10 cellular contexts compared by ENCODE assay signal in the genomic region with DNA sequence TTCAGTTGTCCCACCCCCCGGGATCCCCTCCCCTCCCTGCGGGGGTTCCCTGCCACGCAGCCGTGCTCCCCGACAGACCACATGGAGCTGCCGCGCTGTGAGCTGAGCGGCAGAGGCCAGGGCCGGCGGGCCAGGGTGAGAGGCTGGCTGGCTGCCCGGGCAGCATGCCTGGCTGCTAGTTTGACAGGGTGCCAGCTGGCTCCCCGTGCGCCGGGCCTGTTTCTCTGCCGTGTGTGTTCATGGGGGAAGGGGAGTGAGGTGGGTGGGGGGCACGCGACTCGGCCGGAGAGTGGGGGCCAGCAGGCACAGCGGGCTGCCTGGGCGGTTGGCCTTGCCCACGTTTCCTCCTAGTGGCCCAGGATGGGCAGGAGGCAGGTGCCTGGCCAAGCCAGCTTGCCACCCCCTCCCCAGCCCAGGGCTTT. TPM values are rescaled to one million over a fixed set of nuclear protein-coding genes. Genes with fewer than 3 reads are reported as not detected.
DNase-seq lines count a peak whose midpoint lies in the region; ATAC-seq, FAIRE-seq and TF ChIP-seq lines count a peak whose summit lies in the region.
"Had no signal": no experiment of that assay in that cellular context is flagged by ENCODE, and none has a peak within 500 bp of the region (broad histone marks: within the 10 kb centered on the region; RNA-seq: fewer than 3 reads in every experiment).

No MANE protein-coding gene starts in this region.

- in situ Hi-C loops in GM13977 (cut with MboI; ENCODE audit: low pct_unique_long_range_greater_than_20kb, low sequenced_read_pairs, unreplicated experiment), result no loop called here

- no peak overlapping the region for H3K9ac ChIP-seq in rectal smooth muscle tissue (ENCODE audit: low read length)

- peaks cover 3% of the 10 kb centered on the region for H3K27me3 ChIP-seq in rectal smooth muscle tissue (ENCODE audit: control insufficient read depth, insufficient read depth, low read length)

- peak; percentile 16 for ATAC-seq in activated CD8-positive, alpha-beta T cell treated with anti-CD3 and anti-CD28 coated beads, Interleukin-2, amount 10 ng/mL, durations not matched to agents 7 days and 5 days
- no peak for ATAC-seq in activated CD8-positive, alpha-beta T cell treated with anti-CD3 and anti-CD28 coated beads for 36 hours
- ATAC-seq in GM18909 (IDR thresholded peaks at IDR 0.05; ENCODE audit: poor library complexity, unreplicated experiment), result no peak
- ATAC-seq in GM21786 (IDR thresholded peaks at IDR 0.05; ENCODE audit: unreplicated experiment), result no peak

- no peak for TF ChIP-seq CTCF in activated CD8-positive, alpha-beta T cell treated with anti-CD3 and anti-CD28 coated beads for 36 hours (IDR thresholded peaks at IDR 0.05)
- TF ChIP-seq CTCF in fibroblast of the aortic adventitia (IDR thresholded peaks at IDR 0.05; ENCODE audit: insufficient read depth, low read length) (no peak), GM13977 (IDR thresholded peaks at IDR 0.05; ENCODE audit: extremely low read depth, insufficient read depth, missing control alignments) (no peak)

- FAIRE-seq in RCC 7860 (lab: Jason Lieb, UNC), result no peak

- POLR2A ChIA-PET in activated CD8-positive, alpha-beta T cell treated with anti-CD3 and anti-CD28 coated beads, Interleukin-2, amount 10 ng/mL, durations not matched to agents 7 days and 5 days (lab: Charles Lee), result interaction anchor here (0.8 to 1.1 kb wide), 2 partner anchors 55 to 134 kb away, joined by 4 read pairs; a partner anchor contains a TSS
- POLR2A ChIA-PET in activated CD8-positive, alpha-beta T cell treated with anti-CD3 and anti-CD28 coated beads for 36 hours (lab: Charles Lee), result no interaction called here

- intact Hi-C loops in activated CD8-positive, alpha-beta T cell treated with anti-CD3 and anti-CD28 coated beads for 36 hours (cut with micrococcal nuclease), result no loop called here

- H3K36me3 Mint-ChIP-seq in activated CD8-positive, alpha-beta T cell treated with anti-CD3 and anti-CD28 coated beads, Interleukin-2, amount 10 ng/mL, durations not matched to agents 7 days and 5 days (ENCODE audit: low read depth), result no peaks in the 10 kb centered on the region
- H3K36me3 Mint-ChIP-seq in activated CD8-positive, alpha-beta T cell treated with anti-CD3 and anti-CD28 coated beads for 36 hours (ENCODE audit: low read depth), result no peaks in the 10 kb centered on the region
- H3K36me3 Mint-ChIP-seq: CD4-positive, CD25-positive, alpha-beta regulatory T cell; natural killer cell had no signal

- no peak for DNase-seq in activated CD8-positive, alpha-beta T cell treated with anti-CD3 and anti-CD28 coated beads, Interleukin-2, amount 10 ng/mL, durations not matched to agents 7 days and 5 days
- no peak for DNase-seq in activated CD8-positive, alpha-beta T cell treated with anti-CD3 and anti-CD28 coated beads for 36 hours
- DNase-seq in RCC 7860 (ENCODE audit: low spot score), result peak; percentile 62
- DNase-seq in fibroblast of the aortic adventitia (ENCODE audit: low read depth), result peak; percentile 72
- DNase-seq in GM13977 (ENCODE audit: low spot score), result no peak
- DNase-seq: CD4-positive, CD25-positive, alpha-beta regulatory T cell; natural killer cell had no signal

- peaks cover 15% of the 10 kb centered on the region for H3K4me1 ChIP-seq in rectal smooth muscle tissue (ENCODE audit: control insufficient read depth, insufficient read depth, low read length)

- H3K27ac Mint-ChIP-seq in activated CD8-positive, alpha-beta T cell treated with anti-CD3 and anti-CD28 coated beads, Interleukin-2, amount 10 ng/mL, durations not matched to agents 7 days and 5 days, result no peak overlapping the region
- H3K27ac Mint-ChIP-seq in activated CD8-positive, alpha-beta T cell treated with anti-CD3 and anti-CD28 coated beads for 36 hours, result no peak overlapping the region
- H3K27ac Mint-ChIP-seq: natural killer cell had no signal

- H3K4me3 ChIP-seq in fibroblast of the aortic adventitia (ENCODE audit: low read depth, low read length), result no peak overlapping the region
- peak overlapping the region; percentile 48 for H3K4me3 ChIP-seq in rectal smooth muscle tissue (ENCODE audit: low read length)

- peaks cover 24% of the 10 kb centered on the region for H3K27me3 Mint-ChIP-seq in activated CD8-positive, alpha-beta T cell treated with anti-CD3 and anti-CD28 coated beads, Interleukin-2, amount 10 ng/mL, durations not matched to agents 7 days and 5 days (ENCODE audit: low read depth)
- H3K27me3 Mint-ChIP-seq in activated CD8-positive, alpha-beta T cell treated with anti-CD3 and anti-CD28 coated beads for 36 hours, result peaks cover 27% of the 10 kb centered on the region

- CTCF ChIA-PET in activated CD8-positive, alpha-beta T cell treated with anti-CD3 and anti-CD28 coated beads, Interleukin-2, amount 10 ng/mL, durations not matched to agents 7 days and 5 days (lab: Charles Lee), result interaction anchor here (1.7 to 2.4 kb wide), 2 partner anchors 11 to 55 kb away, joined by 5 to 10 read pairs; no protein-coding TSS in a partner anchor
- CTCF ChIA-PET in activated CD8-positive, alpha-beta T cell treated with anti-CD3 and anti-CD28 coated beads for 36 hours (lab: Charles Lee), result interaction anchor here (1.1 to 3.2 kb wide), 3 partner anchors 11 to 138 kb away, joined by 3 to 14 read pairs (median 6); no protein-coding TSS in a partner anchor

- peaks cover 16% of the 10 kb centered on the region for H3K4me1 Mint-ChIP-seq in activated CD8-positive, alpha-beta T cell treated with anti-CD3 and anti-CD28 coated beads, Interleukin-2, amount 10 ng/mL, durations not matched to agents 7 days and 5 days (ENCODE audit: low read depth)
- H3K4me1 Mint-ChIP-seq in activated CD8-positive, alpha-beta T cell treated with anti-CD3 and anti-CD28 coated beads for 36 hours (ENCODE audit: low read depth), result peaks cover 7% of the 10 kb centered on the region
- H3K4me1 Mint-ChIP-seq: natural killer cell had no signal

- H3K36me3 ChIP-seq in rectal smooth muscle tissue (ENCODE audit: control insufficient read depth, insufficient read depth, low read length), result no peaks in the 10 kb centered on the region

- no peaks in the 10 kb centered on the region for H3K9me3 Mint-ChIP-seq in activated CD8-positive, alpha-beta T cell treated with anti-CD3 and anti-CD28 coated beads, Interleukin-2, amount 10 ng/mL, durations not matched to agents 7 days and 5 days (ENCODE audit: insufficient read depth)
- no peaks in the 10 kb centered on the region for H3K9me3 Mint-ChIP-seq in activated CD8-positive, alpha-beta T cell treated with anti-CD3 and anti-CD28 coated beads for 36 hours
- H3K9me3 Mint-ChIP-seq: natural killer cell had no signal

- no peak overlapping the region for H3K27ac ChIP-seq in rectal smooth muscle tissue (ENCODE audit: low read depth, low read length)

- no peak overlapping the region for H3K4me3 Mint-ChIP-seq in activated CD8-positive, alpha-beta T cell treated with anti-CD3 and anti-CD28 coated beads, Interleukin-2, amount 10 ng/mL, durations not matched to agents 7 days and 5 days
- H3K4me3 Mint-ChIP-seq in activated CD8-positive, alpha-beta T cell treated with anti-CD3 and anti-CD28 coated beads for 36 hours, result no peak overlapping the region
- H3K4me3 Mint-ChIP-seq: CD4-positive, CD25-positive, alpha-beta regulatory T cell; natural killer cell had no signal

RNA-seq across cellular contexts. Expression of a gene that starts 34.1 kb away (rescaled TPM):
- under 1 TPM; 0.87 to 0.91 TPM for total RNA-seq in activated CD8-positive, alpha-beta T cell treated with anti-CD3 and anti-CD28 coated beads, Interleukin-2, amount 10 ng/mL, durations not matched to agents 7 days and 5 days
- under 1 TPM; 0.40 to 0.65 TPM for total RNA-seq in activated CD8-positive, alpha-beta T cell treated with anti-CD3 and anti-CD28 coated beads for 36 hours
- total RNA-seq in fibroblast of the aortic adventitia (ENCODE audit: low replicate concordance), result 11.7 and 14.3 TPM in 2 replicates

Comparison
In these comparisons a context has a peak if more than half of its experiments do, and no peak if none do; other contexts are left out.
1. DNase-seq: peak in RCC 7860 (single experiment) and fibroblast of the aortic adventitia (single experiment); none in activated CD8-positive, alpha-beta T cell treated with anti-CD3 and anti-CD28 coated beads, Interleukin-2, amount 10 ng/mL, durations not matched to agents 7 days and 5 days (single experiment), activated CD8-positive, alpha-beta T cell treated with anti-CD3 and anti-CD28 coated beads for 36 hours (single experiment) and GM13977 (single experiment).